Comparison of ENCODE assay signal across 30 cellular contexts in genomic region chr19:47376589-47377144, GRCh38. TPM values are rescaled to one million over a fixed set of nuclear protein-coding genes. Genes with fewer than 3 reads are reported as not detected.
DNase-seq lines count a peak whose midpoint lies in the region; ATAC-seq, FAIRE-seq and TF ChIP-seq lines count a peak whose summit lies in the region.
"Had no signal": no experiment of that assay in that cellular context is flagged by ENCODE, and none has a peak within 500 bp of the region (broad histone marks: within the 10 kb centered on the region; RNA-seq: fewer than 3 reads in every experiment).

No MANE protein-coding gene starts in this region.

- H3K4me1 ChIP-seq in HEK293 (ENCODE audit: control insufficient read depth, insufficient read depth, low read length) = no peaks in the 10 kb centered on the region
- peaks cover 0 to 26% of the 10 kb centered on the region in 2 experiments; a peak in 2 of 5 replicates for H3K4me1 ChIP-seq in K562 (replicated peaks in 1 of 2; ENCODE audit: control insufficient read depth in 2 of 2, insufficient read depth in 2 of 2, low read length in 2 of 2)
- H3K4me1 ChIP-seq in neuronal stem cell (ENCODE audit: control insufficient read depth in 2 of 2, insufficient read depth in 1 of 2, low read depth in 1 of 2, low read length in 2 of 2) = no peaks in the 10 kb centered on the region
- no peaks in the 10 kb centered on the region for H3K4me1 ChIP-seq in tibial nerve
- H3K4me1 ChIP-seq: ascending aorta had no signal

- no peak for DNase-seq in Calu3
- DNase-seq in K562 (ENCODE audit: extremely low read depth in 1 of 4, low spot score in 3 of 4) = no peak
- no peak for DNase-seq in neuronal stem cell (ENCODE audit: low spot score)
- DNase-seq in tibial nerve (ENCODE audit: low spot score in 2 of 2) = no peak
- no peak for DNase-seq in activated CD4-positive, alpha-beta T cell treated with anti-CD3 and anti-CD28 coated beads for 1 hour
- DNase-seq in MV-4-11 (lab: John Stamatoyannopoulos, UW) = no peak
- DNase-seq: activated B cell treated with CpG ODN at 0.5 μM for 24 hours; activated CD4-positive, alpha-beta T cell treated with anti-CD3 and anti-CD28 coated beads, Interleukin-2, amount 50 U/mL, for 1 hour; activated gamma-delta T cell; activated naive CD8-positive, alpha-beta T cell treated with anti-CD3 and anti-CD28 coated beads for 36 hours; activated T-cell treated with anti-CD3 and anti-CD28 coated beads, Interleukin-2, amount 50 U/mL, for 4 hours; DND-41; effector CD8-positive, alpha-beta T cell; naive B cell; NCI-H146; NCI-H82; RPMI8226; stimulated activated CD4-positive, alpha-beta T cell treated with anti-CD3 and anti-CD28 coated beads, Interleukin-15, amount 100 ng/mL, for 24 hours; stimulated activated CD4-positive, alpha-beta T cell treated with anti-CD3 and anti-CD28 coated beads, Interleukin-4, amount 100 ng/mL, for 4 hours had no signal

- H3K14ac ChIP-seq in neuronal stem cell (ENCODE audit: low read length) = no peak overlapping the region

- FAIRE-seq in K562 (lab: Jason Lieb, UNC) = no peak
- FAIRE-seq: colon, islet of Langerhans had no signal

- H3K36me3 ChIP-seq in HEK293 (ENCODE audit: control insufficient read depth in 2 of 2, insufficient read depth in 1 of 2, low read length in 2 of 2) (peaks cover 12 to 93% of the 10 kb centered on the region in 2 experiments; a peak in 2 of 3 replicates), K562 (ENCODE audit: control insufficient read depth, insufficient read depth, low read length) (peaks cover 97% of the 10 kb centered on the region; the same call in 2 of the 3 replicates), neuronal stem cell (replicated peaks in 1 of 2; ENCODE audit: control insufficient read depth in 2 of 2, insufficient read depth in 2 of 2, low read length in 2 of 2) (peaks cover 68 to 95% of the 10 kb centered on the region in 2 donors), tibial nerve (peaks cover 4 to 100% (median 32%) of the 10 kb centered on the region in 3 donors)

- CTCF ChIA-PET in Calu3 (lab: Charles Lee) = interaction anchor here (0.6 kb wide), 1 partner anchor 36 kb away, joined by 3 read pairs; no protein-coding TSS in a partner anchor
- CTCF ChIA-PET in HEK293 (lab: Yijun Ruan, JAX) = interaction anchor here (0.6 to 3.1 kb wide), 3 partner anchors 14 to 28 kb away, joined by 3 to 13 read pairs (median 9); partner anchors contain the start of gene DHX34
- CTCF ChIA-PET in K562 (lab: Yijun Ruan, JAX; ENCODE audit: low intra/inter-chr PET ratio) = no interaction called here

- H3K27me3 ChIP-seq in K562 (ENCODE audit: control insufficient read depth in 2 of 2, insufficient read depth in 2 of 2, low read length in 2 of 2) = no peaks in the 10 kb centered on the region
- no peaks in the 10 kb centered on the region for H3K27me3 ChIP-seq in neuronal stem cell (ENCODE audit: control insufficient read depth in 3 of 3, insufficient read depth in 3 of 3, low read depth in 1 of 3, low read length in 3 of 3)
- no peaks in the 10 kb centered on the region for H3K27me3 ChIP-seq in tibial nerve
- H3K27me3 ChIP-seq: ascending aorta had no signal

- no peak overlapping the region for H2BK5ac ChIP-seq in neuronal stem cell (ENCODE audit: low read length)

- H3K18ac ChIP-seq in neuronal stem cell (ENCODE audit: low read length) = no peak overlapping the region

- no peaks in the 10 kb centered on the region for H4K20me1 ChIP-seq in K562 (replicated peaks; ENCODE audit: control insufficient read depth, insufficient read depth, low read length)

- no peaks in the 10 kb centered on the region for H3K79me2 ChIP-seq in K562 (ENCODE audit: control insufficient read depth, insufficient read depth, low read length)

- no peak for TF ChIP-seq POLR2A in K562 (conservative IDR thresholded peaks at IDR 0.05)
- TF ChIP-seq POLR2A in tibial nerve (IDR thresholded peaks at IDR 0.05) = no peak

- peaks cover 74% of the 10 kb centered on the region for H3K36me3 Mint-ChIP-seq in Calu3 (ENCODE audit: insufficient read depth, unreplicated experiment)

- H3K27me3 Mint-ChIP-seq in Calu3 (ENCODE audit: unreplicated experiment) = no peaks in the 10 kb centered on the region
- H3K27me3 Mint-ChIP-seq: activated B cell treated with CpG ODN at 0.5 μM for 24 hours; activated naive CD8-positive, alpha-beta T cell treated with anti-CD3 and anti-CD28 coated beads for 36 hours; naive B cell; type B pancreatic cell had no signal

- 97% methylated on average over 16 of the region's 16 CpGs for WGBS in K562 (ENCODE audit: insufficient coverage, low coverage, missing lambda C conversion rate)
- WGBS in neuronal stem cell (ENCODE audit: extremely low coverage in 2 of 2, insufficient read length in 2 of 2, insufficient replicate concordance in 1 of 2), 2 donors = no CpG with 5 or more reads among the region's 16 CpGs
- WGBS in tibial nerve, 2 donors = 79 to 93% methylated on average over 7 to 12 of the region's 16 CpGs

- no peak overlapping the region for H4K91ac ChIP-seq in neuronal stem cell (ENCODE audit: low read depth, low read length, poor library complexity)

- H2BK15ac ChIP-seq in neuronal stem cell (ENCODE audit: low read length) = no peak overlapping the region

- H3K4me3 ChIP-seq in HEK293 (ENCODE audit: low read depth, low read length) = no peak overlapping the region
- H3K4me3 ChIP-seq in K562 = no peak overlapping the region
- no peak overlapping the region for H3K4me3 ChIP-seq in neuronal stem cell (ENCODE audit: low read length in 2 of 2)
- no peak overlapping the region for H3K4me3 ChIP-seq in tibial nerve
- H3K4me3 ChIP-seq: ascending aorta, GM23338, psoas muscle had no signal

- TF ChIP-seq EP300 in K562 (IDR thresholded peaks at IDR 0.05; ENCODE audit: low read length) (no peak), tibial nerve (IDR thresholded peaks at IDR 0.05) (no peak)

- H3K9me1 ChIP-seq in K562 (ENCODE audit: control insufficient read depth, insufficient read depth, low read length) = peaks cover 3% of the 10 kb centered on the region

- peak overlapping the region; percentile 65 for H3K27ac Mint-ChIP-seq in Calu3 (ENCODE audit: unreplicated experiment)
- H3K27ac Mint-ChIP-seq: activated B cell treated with CpG ODN at 0.5 μM for 24 hours; activated naive CD8-positive, alpha-beta T cell treated with anti-CD3 and anti-CD28 coated beads for 36 hours; GM23338; mesothelial cell of epicardium; type B pancreatic cell had no signal

- H2BK12ac ChIP-seq in neuronal stem cell (ENCODE audit: low read length) = no peak overlapping the region

- H3K79me1 ChIP-seq in neuronal stem cell (ENCODE audit: low read depth, low read length) = peaks cover 13% of the 10 kb centered on the region

- no peaks in the 10 kb centered on the region for H3K9me3 Mint-ChIP-seq in Calu3 (ENCODE audit: low read depth, unreplicated experiment)
- H3K9me3 Mint-ChIP-seq: activated B cell treated with CpG ODN at 0.5 μM for 24 hours; activated naive CD8-positive, alpha-beta T cell treated with anti-CD3 and anti-CD28 coated beads for 36 hours; activated T-cell treated with anti-CD3 and anti-CD28 coated beads, Interleukin-2, amount 50 U/mL, for 4 hours; GM23338; mesothelial cell of epicardium; type B pancreatic cell had no signal

- H3K4ac ChIP-seq in neuronal stem cell (ENCODE audit: low read length) = no peak overlapping the region

- H3K4me2 ChIP-seq in K562 (ENCODE audit: insufficient read depth, low read length) = no peak overlapping the region
- H3K4me2 ChIP-seq in neuronal stem cell (ENCODE audit: insufficient read depth, low read length, poor library complexity, severe bottlenecking) = no peak overlapping the region
- H3K4me2 ChIP-seq: GM23338 had no signal

- H3K27ac ChIP-seq in HEK293 (ENCODE audit: extremely low read depth, low read depth, low read length) (no peak overlapping the region), K562 (ENCODE audit: extremely low read depth, low read depth, low read length) (no peak overlapping the region), neuronal stem cell (replicated peaks; ENCODE audit: low read length) (no peak overlapping the region), tibial nerve (no peak overlapping the region)
- H3K27ac ChIP-seq: ascending aorta, psoas muscle had no signal

- H2AK5ac ChIP-seq in neuronal stem cell (ENCODE audit: low read depth, low read length) = no peak overlapping the region

- H3K23ac ChIP-seq in neuronal stem cell (ENCODE audit: low read depth, low read length, poor library complexity) = no peak overlapping the region

- BruUV-seq in Calu3 (replicated peaks; lab: Mats Ljungman, UMichigan) = no TSS peak
- BruUV-seq in K562 (replicated peaks; lab: Mats Ljungman, UMichigan) = no TSS peak

- H3K4me1 Mint-ChIP-seq in Calu3 (ENCODE audit: low read depth, unreplicated experiment) = no peaks in the 10 kb centered on the region
- H3K4me1 Mint-ChIP-seq: GM23338, mesothelial cell of epicardium had no signal

- in situ Hi-C loops in K562 (cut with MboI) = no loop called here

- no peak overlapping the region for H4K8ac ChIP-seq in neuronal stem cell (ENCODE audit: low read depth, low read length)

- intact Hi-C loops in Calu3 (cut with micrococcal nuclease; ENCODE audit: unreplicated experiment) (no loop called here), K562 (cut with micrococcal nuclease) (no loop called here)

- peak overlapping the region in 1 of 2 experiments; percentile 76; a peak in 2 of 4 replicates for H3K9ac ChIP-seq in K562 (ENCODE audit: insufficient read depth in 1 of 2, low read depth in 2 of 2, low read length in 2 of 2)
- peak overlapping the region; percentile 44 for H3K9ac ChIP-seq in neuronal stem cell (ENCODE audit: low read depth, low read length, poor library complexity)

- no peak for TF ChIP-seq RAD21 in K562 (CRISPR knock-in tag; conservative IDR thresholded peaks at IDR 0.05 in 1 of 2, IDR thresholded peaks at IDR 0.05 in 1 of 2)

- H3K9me3 ChIP-seq in HEK293 (ENCODE audit: control insufficient read depth, insufficient read depth, low read depth, low read length) = no peaks in the 10 kb centered on the region
- no peaks in the 10 kb centered on the region for H3K9me3 ChIP-seq in K562 (replicated peaks; ENCODE audit: control insufficient read depth, insufficient read depth, low read depth, low read length)
- no peaks in the 10 kb centered on the region for H3K9me3 ChIP-seq in neuronal stem cell (replicated peaks in 1 of 2; ENCODE audit: control insufficient read depth in 2 of 2, insufficient read depth in 1 of 2, low read depth in 1 of 2, low read length in 2 of 2)
- H3K9me3 ChIP-seq in tibial nerve = no peaks in the 10 kb centered on the region
- H3K9me3 ChIP-seq: ascending aorta, psoas muscle had no signal

- POLR2A ChIA-PET in HEK293 (lab: Yijun Ruan, JAX) (interaction anchor here (1.5 kb wide), 1 partner anchor 28 kb away, joined by 4 read pairs; the partner anchor contains the start of gene DHX34), K562 (lab: Yijun Ruan, JAX) (no interaction called here)

- H2BK120ac ChIP-seq in neuronal stem cell (ENCODE audit: low read depth, low read length) = no peak overlapping the region

- no peak overlapping the region for H3K4me3 Mint-ChIP-seq in Calu3 (ENCODE audit: low read depth, unreplicated experiment)
- H3K4me3 Mint-ChIP-seq: activated B cell treated with CpG ODN at 0.5 μM for 24 hours; activated naive CD8-positive, alpha-beta T cell treated with anti-CD3 and anti-CD28 coated beads for 36 hours; activated T-cell treated with anti-CD3 and anti-CD28 coated beads, Interleukin-2, amount 50 U/mL, for 4 hours; GM23338; mesothelial cell of epicardium; type B pancreatic cell had no signal

- no peak for TF ChIP-seq CTCF in Calu3 (IDR thresholded peaks at IDR 0.05; ENCODE audit: unreplicated experiment)
- no peak for TF ChIP-seq CTCF in HEK293 (tag by site-specific recombination; IDR thresholded peaks at IDR 0.05)
- no peak for TF ChIP-seq CTCF in K562 (IDR thresholded peaks at IDR 0.05 in 2 of 3, conservative IDR thresholded peaks at IDR 0.05 in 1 of 3; ENCODE audit: insufficient read depth in 2 of 3, low read depth in 1 of 3, low read length in 3 of 3)
- TF ChIP-seq CTCF in tibial nerve (IDR thresholded peaks at IDR 0.05) = no peak

- H2AFZ ChIP-seq in K562 (ENCODE audit: low read depth, low read length) = no peak overlapping the region
- H2AFZ ChIP-seq in neuronal stem cell (ENCODE audit: low read length) = no peak overlapping the region
- H2AFZ ChIP-seq: GM23338 had no signal

- ATAC-seq in K562 = no peak
- ATAC-seq: activated T-cell treated with anti-CD3 and anti-CD28 coated beads, Interleukin-2, amount 50 U/mL, for 4 hours; GM23338 had no signal

RNA-seq across cellular contexts. Expression of gene DHX34, which starts 27.6 kb away (rescaled TPM):
- total RNA-seq in Calu3 (2022) (51.4 and 51.6 TPM in 2 replicates), K562 (2014; rRNA removed) (32.9 and 39.8 TPM in 2 replicates), K562 (2014; rRNA removed; fragmentation: Illumina TruSeq; extraction: Trizol) (8.7 and 10.8 TPM in 2 replicates), K562 (2015; rRNA removed; fragmentation: Illumina TruSeq; extraction: Trizol) (15.0 and 15.9 TPM in 2 replicates), K562 (2021) (42.0 and 42.6 TPM in 2 replicates), tibial nerve (10 to 100 TPM; 12.4 to 43.8 (median 13.9) TPM)
- total RNA-seq in K562 (2011; cell fraction: chromatin; rRNA removed; ENCODE audit: low replicate concordance) = 53.0 and 146 TPM in 2 replicates
- 97.4 and 98.7 TPM in 2 replicates for total RNA-seq in K562 (2011; cell fraction: nucleolus; rRNA removed)
- 51.2 and 61.0 TPM in 2 replicates for total RNA-seq in K562 (2011; cell fraction: nucleoplasm; rRNA removed)
- polyA plus RNA-seq in K562 (2011; rRNA removed) (9.6 and 13.9 TPM in 2 replicates), K562 (2014; fragmentation: Illumina TruSeq; extraction: Trizol) (16.1 and 24.9 TPM in 2 replicates), K562 (2014; fragmentation: Nextera tagmentation; extraction: Ambion mirVana) (under 1 TPM; 0.36 to 0.41 TPM), K562 (2014; rRNA removed) (29.1 and 30.1 TPM in 2 replicates)
- 8.9 and 22.2 TPM in 2 replicates for polyA plus RNA-seq in K562 (2011; cell fraction: cytosol; rRNA removed)
- polyA plus RNA-seq in K562 (2011; cell fraction: nucleus; rRNA removed) = 76.0 and 111 TPM in 2 replicates
- 22.3 and 23.7 TPM in 2 replicates for polyA plus RNA-seq in K562 (2012)
- 7.0 and 11.3 TPM in 2 replicates for polyA minus RNA-seq in K562 (2011; rRNA and poly(A)+ RNA removed)
- 16.7 and 17.6 TPM in 2 replicates for polyA minus RNA-seq in K562 (2011; cell fraction: cytosol; rRNA and poly(A)+ RNA removed)
- 30.8 and 33.1 TPM in 2 replicates for polyA minus RNA-seq in K562 (2011; cell fraction: nucleus; rRNA and poly(A)+ RNA removed)
- polyA plus RNA-seq in neuronal stem cell (2013, experiment 1 of 2) = 8.3 TPM
- polyA plus RNA-seq in neuronal stem cell (2013, experiment 2 of 2) = 8.3 TPM

RNA-seq across cellular contexts. Expression of gene MEIS3, which starts 42.7 kb away (rescaled TPM):
- total RNA-seq in Calu3 (2022) (0.87 and 2.0 TPM in 2 replicates), K562 (2014; rRNA removed) (0.18 and 0.33 TPM in 2 replicates), K562 (2014; rRNA removed; fragmentation: Illumina TruSeq; extraction: Trizol) (0.32 and 0.36 TPM in 2 replicates), K562 (2015; rRNA removed; fragmentation: Illumina TruSeq; extraction: Trizol) (0.11 and 0.19 TPM in 2 replicates), K562 (2021) (0.67 and 0.71 TPM in 2 replicates), tibial nerve (10 to 100 TPM; 11.5 to 30.8 (median 16.8) TPM)
- total RNA-seq in K562 (2011; cell fraction: chromatin; rRNA removed; ENCODE audit: low replicate concordance) = 4.0 and 10.9 TPM in 2 replicates
- total RNA-seq in K562 (2011; cell fraction: nucleolus; rRNA removed) = 3.2 and 4.7 TPM in 2 replicates
- total RNA-seq in K562 (2011; cell fraction: nucleoplasm; rRNA removed) = 5.1 and 13.7 TPM in 2 replicates
- polyA plus RNA-seq in K562 (2011; rRNA removed) (0.21 and 0.80 TPM in 2 replicates), K562 (2014; fragmentation: Illumina TruSeq; extraction: Trizol) (0.28 and 0.46 TPM in 2 replicates), K562 (2014; fragmentation: Nextera tagmentation; extraction: Ambion mirVana) (under 1 TPM in 1 of 2 experiments, not detected in 1; 0.06 TPM), K562 (2014; rRNA removed) (0.74 and 0.80 TPM in 2 replicates)
- polyA plus RNA-seq in K562 (2011; cell fraction: cytosol; rRNA removed) = 0.63 and 1.7 TPM in 2 replicates
- 1.5 and 2.5 TPM in 2 replicates for polyA plus RNA-seq in K562 (2011; cell fraction: nucleus; rRNA removed)
- polyA plus RNA-seq in K562 (2012) = 0.57 and 2.9 TPM in 2 replicates
- 0.60 and 0.66 TPM in 2 replicates for polyA minus RNA-seq in K562 (2011; rRNA and poly(A)+ RNA removed)
- polyA minus RNA-seq in K562 (2011; cell fraction: cytosol; rRNA and poly(A)+ RNA removed) = 1.0 and 1.5 TPM in 2 replicates
- 0.94 and 2.4 TPM in 2 replicates for polyA minus RNA-seq in K562 (2011; cell fraction: nucleus; rRNA and poly(A)+ RNA removed)
- 110 TPM for polyA plus RNA-seq in neuronal stem cell (2013, experiment 1 of 2)
- polyA plus RNA-seq in neuronal stem cell (2013, experiment 2 of 2) = 102 TPM
- total RNA-seq: activated B cell treated with CpG ODN at 0.5 μM for 24 hours; activated naive CD8-positive, alpha-beta T cell treated with anti-CD3 and anti-CD28 coated beads for 36 hours; T-helper 1 cell treated with Interleukin-12 subunit alpha and Interleukin-12 subunit beta and Interleukin-4 antibody, amounts not matched to agents 30 ng/mL and 1 ng/mL, for 36 hours had no signal

RNA-seq across cellular contexts. Expression of gene C5AR2, which starts 44.7 kb away (rescaled TPM):
- total RNA-seq in Calu3 (2022) (0.31 TPM in 1 of 2 replicates, not detected in the other), K562 (2014; rRNA removed) (0.78 and 1.1 TPM in 2 replicates), K562 (2014; rRNA removed; fragmentation: Illumina TruSeq; extraction: Trizol) (0.07 and 0.13 TPM in 2 replicates), K562 (2015; rRNA removed; fragmentation: Illumina TruSeq; extraction: Trizol) (0.04 and 0.15 TPM in 2 replicates), K562 (2021) (0.51 and 0.63 TPM in 2 replicates), tibial nerve (10 to 100 TPM in 1 of 4 donors, 1 to 10 TPM in 3; 1.5 to 11.0 (median 4.7) TPM)
- total RNA-seq in K562 (2011; cell fraction: chromatin; rRNA removed; ENCODE audit: low replicate concordance) = 0.77 and 1.6 TPM in 2 replicates
- total RNA-seq in K562 (2011; cell fraction: nucleolus; rRNA removed) = 1.2 and 1.4 TPM in 2 replicates
- 0.66 and 0.92 TPM in 2 replicates for total RNA-seq in K562 (2011; cell fraction: nucleoplasm; rRNA removed)
- polyA plus RNA-seq in K562 (2011; rRNA removed) (0.15 and 0.21 TPM in 2 replicates), K562 (2014; fragmentation: Illumina TruSeq; extraction: Trizol) (0.10 and 0.28 TPM in 2 replicates), K562 (2014; fragmentation: Nextera tagmentation; extraction: Ambion mirVana) (under 1 TPM; 0.01 to 0.13 TPM), K562 (2014; rRNA removed) (0.24 and 0.43 TPM in 2 replicates)
- 0.12 and 0.69 TPM in 2 replicates for polyA plus RNA-seq in K562 (2011; cell fraction: cytosol; rRNA removed)
- 0.74 and 1.5 TPM in 2 replicates for polyA plus RNA-seq in K562 (2011; cell fraction: nucleus; rRNA removed)
- polyA plus RNA-seq in K562 (2012) = 0.22 TPM in 2 replicates
- polyA minus RNA-seq in K562 (2011; rRNA and poly(A)+ RNA removed) = 0.06 and 0.53 TPM in 2 replicates
- 0.19 TPM in 1 of 2 replicates, not detected in the other for polyA minus RNA-seq in K562 (2011; cell fraction: cytosol; rRNA and poly(A)+ RNA removed)
- 0.33 and 0.40 TPM in 2 replicates for polyA minus RNA-seq in K562 (2011; cell fraction: nucleus; rRNA and poly(A)+ RNA removed)
- polyA plus RNA-seq in neuronal stem cell (2013, experiment 1 of 2) = not detected
- not detected for polyA plus RNA-seq in neuronal stem cell (2013, experiment 2 of 2)
- total RNA-seq: activated naive CD8-positive, alpha-beta T cell treated with anti-CD3 and anti-CD28 coated beads for 36 hours; activated T-cell treated with anti-CD3 and anti-CD28 coated beads, Interleukin-2, amount 50 U/mL, for 4 hours; epithelial cell of proximal tubule; mesothelial cell of epicardium; SK-MEL-5 had no signal
- polyA plus RNA-seq: GM23338 had no signal
